ENCODE assay signal across 1 cellular context in genomic region chr3:125120370-125121122, GRCh38.
TF ChIP-seq lines count a peak whose summit lies in the region.

No MANE protein-coding gene starts in this region.

TF ChIP-seq in IMR-90, 13 proteins besides CTCF, POLR2A, EP300 and RAD21 (continued from another document):
- no peak for TF ChIP-seq ELK1 (IDR thresholded peaks at IDR 0.05; ENCODE audit: borderline replicate concordance, low read depth, low read length)
- TF ChIP-seq RCOR1 (IDR thresholded peaks at IDR 0.05; ENCODE audit: insufficient replicate concordance, low read length): no peak
